ENCODE assay signal across 1 cellular context in genomic region chr7:155470686-155471638, GRCh38.
TF ChIP-seq lines count a peak whose summit lies in the region.

No MANE protein-coding gene starts in this region.

TF ChIP-seq in SK-N-SH treated with all-trans-retinoic acid at 6 μM for 48 hours, 23 proteins besides CTCF, POLR2A, EP300 and RAD21 (continued from another document):
- TF ChIP-seq POU6F1 (CRISPR knock-in tag; IDR thresholded peaks at IDR 0.05; ENCODE audit: borderline replicate concordance, low read depth) (no peak), PATZ1 (CRISPR knock-in tag; IDR thresholded peaks at IDR 0.05; ENCODE audit: borderline replicate concordance) (no peak), TOX (CRISPR knock-in tag; IDR thresholded peaks at IDR 0.05; ENCODE audit: borderline replicate concordance) (no peak), ZNF70 (CRISPR knock-in tag; IDR thresholded peaks at IDR 0.05) (no peak), PPARA (CRISPR knock-in tag; IDR thresholded peaks at IDR 0.05; ENCODE audit: borderline replicate concordance) (no peak), ZFP30 (CRISPR knock-in tag; IDR thresholded peaks at IDR 0.05) (no peak), CSDC2 (CRISPR knock-in tag; IDR thresholded peaks at IDR 0.05) (no peak), RARB (CRISPR knock-in tag; IDR thresholded peaks at IDR 0.05) (no peak), SNAI2 (CRISPR knock-in tag; IDR thresholded peaks at IDR 0.05) (no peak), CSRNP3 (CRISPR knock-in tag; IDR thresholded peaks at IDR 0.05) (no peak), ZNF8 (CRISPR knock-in tag; IDR thresholded peaks at IDR 0.05) (no peak), ZFP3 (CRISPR knock-in tag; IDR thresholded peaks at IDR 0.05) (no peak)
